ENCODE assay signal across 11 cellular contexts in the genomic region with DNA sequence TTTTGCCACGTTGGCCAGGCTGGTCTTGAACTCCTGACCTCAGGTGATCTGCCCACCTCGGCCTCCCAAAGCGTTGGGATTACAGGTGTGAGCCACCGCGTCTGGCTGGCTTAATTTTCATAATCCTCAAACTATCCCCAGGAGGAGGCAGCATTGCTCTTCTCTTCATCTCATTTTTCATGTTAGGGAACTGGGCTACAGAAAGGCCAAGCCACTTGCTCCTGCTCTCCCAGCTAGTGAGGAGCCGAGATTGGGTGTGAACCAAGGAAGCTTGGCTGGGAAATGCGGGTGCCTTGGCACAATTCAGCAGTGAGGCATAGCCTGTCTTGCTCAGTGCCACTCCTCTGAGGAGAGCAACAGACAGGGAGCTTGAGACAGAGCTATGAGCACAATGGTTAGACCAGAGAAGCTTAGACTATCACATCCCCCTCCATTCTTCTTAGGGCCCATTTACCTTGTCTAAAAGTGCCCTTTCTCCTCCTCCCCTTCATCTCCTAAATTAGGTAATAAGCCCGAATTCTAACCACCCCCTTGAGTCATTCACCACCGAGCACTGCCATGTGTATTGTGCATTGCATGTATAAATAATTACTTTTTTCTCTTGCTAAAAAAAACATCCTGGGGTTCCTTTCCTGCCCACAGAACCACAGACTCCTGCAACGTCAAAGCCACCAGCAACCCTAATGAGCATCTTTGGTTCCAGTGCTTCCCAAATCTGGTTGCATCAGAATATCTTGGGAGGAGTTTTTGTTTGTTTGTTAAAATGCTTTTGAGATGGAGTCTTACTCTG. TPM values are rescaled to one million over a fixed set of nuclear protein-coding genes. Genes with fewer than 3 reads are reported as not detected.
DNase-seq lines count a peak whose midpoint lies in the region; ATAC-seq and TF ChIP-seq lines count a peak whose summit lies in the region.
"Had no signal": no experiment of that assay in that cellular context is flagged by ENCODE, and none has a peak within 500 bp of the region (broad histone marks: within the 10 kb centered on the region; RNA-seq: fewer than 3 reads in every experiment).

No MANE protein-coding gene starts in this region.

- H3K4me3 Mint-ChIP-seq in activated CD4-positive, alpha-beta T cell treated with anti-CD3 and anti-CD28 coated beads for 36 hours: no peak overlapping the region
- no peak overlapping the region for H3K4me3 Mint-ChIP-seq in activated T-helper 17 cell treated with anti-CD3 and anti-CD28 coated beads, Interleukin-2, amount 50 U/mL, for 72 hours
- H3K4me3 Mint-ChIP-seq in progenitor cell of endocrine pancreas (ENCODE audit: low read depth): no peak overlapping the region
- no peak overlapping the region for H3K4me3 Mint-ChIP-seq in activated T-cell treated with anti-CD3 and anti-CD28 coated beads, Interleukin-2, amount 50 U/mL, for 24 hours
- H3K4me3 Mint-ChIP-seq: activated T-cell treated with anti-CD3 and anti-CD28 coated beads, Interleukin-2, amount 50 U/mL, for 4 hours; CD8-positive, alpha-beta memory T cell had no signal

- no peak for DNase-seq in activated CD4-positive, alpha-beta T cell treated with anti-CD3 and anti-CD28 coated beads for 36 hours
- DNase-seq in activated CD4-positive, alpha-beta T cell treated with anti-CD3 and anti-CD28 coated beads, Interleukin-2, amount 50 U/mL, for 48 hours: no peak
- DNase-seq in NB4 (ENCODE audit: low read depth): peak; percentile 34
- DNase-seq in progenitor cell of endocrine pancreas (ENCODE audit: low spot score, unreplicated experiment): no peak
- DNase-seq in 8988T: no peak
- no peak for DNase-seq in activated T-cell treated with anti-CD3 and anti-CD28 coated beads, Interleukin-2, amount 50 U/mL, for 24 hours
- DNase-seq: activated T-cell treated with anti-CD3 and anti-CD28 coated beads, Interleukin-2, amount 50 U/mL, for 4 hours; CD8-positive, alpha-beta memory T cell had no signal

- POLR2A ChIA-PET in activated CD4-positive, alpha-beta T cell treated with anti-CD3 and anti-CD28 coated beads for 36 hours (lab: Charles Lee): no interaction called here

- H3K27ac Mint-ChIP-seq in activated CD4-positive, alpha-beta T cell treated with anti-CD3 and anti-CD28 coated beads for 36 hours: no peak overlapping the region
- H3K27ac Mint-ChIP-seq in activated T-helper 17 cell treated with anti-CD3 and anti-CD28 coated beads, Interleukin-2, amount 50 U/mL, for 72 hours: no peak overlapping the region
- H3K27ac Mint-ChIP-seq in progenitor cell of endocrine pancreas: no peak overlapping the region
- H3K27ac Mint-ChIP-seq in activated T-cell treated with anti-CD3 and anti-CD28 coated beads, Interleukin-2, amount 50 U/mL, for 24 hours: no peak overlapping the region

- CTCF ChIA-PET in activated CD4-positive, alpha-beta T cell treated with anti-CD3 and anti-CD28 coated beads for 36 hours (lab: Charles Lee): interaction anchor here (0.6 to 1.9 kb wide), 3 partner anchors 10 to 223 kb away, joined by 3 to 6 read pairs (median 5); no protein-coding TSS in a partner anchor

- H3K9me3 Mint-ChIP-seq in activated CD4-positive, alpha-beta T cell treated with anti-CD3 and anti-CD28 coated beads for 36 hours (ENCODE audit: low read depth): no peaks in the 10 kb centered on the region
- H3K9me3 Mint-ChIP-seq in activated T-helper 17 cell treated with anti-CD3 and anti-CD28 coated beads, Interleukin-2, amount 50 U/mL, for 72 hours: no peaks in the 10 kb centered on the region
- H3K9me3 Mint-ChIP-seq in progenitor cell of endocrine pancreas (ENCODE audit: low read depth): no peaks in the 10 kb centered on the region
- no peaks in the 10 kb centered on the region for H3K9me3 Mint-ChIP-seq in activated T-cell treated with anti-CD3 and anti-CD28 coated beads, Interleukin-2, amount 50 U/mL, for 24 hours
- H3K9me3 Mint-ChIP-seq: activated T-cell treated with anti-CD3 and anti-CD28 coated beads, Interleukin-2, amount 50 U/mL, for 4 hours; CD8-positive, alpha-beta memory T cell had no signal

- H3K4me1 Mint-ChIP-seq in activated CD4-positive, alpha-beta T cell treated with anti-CD3 and anti-CD28 coated beads for 36 hours: peaks cover 7% of the 10 kb centered on the region
- H3K4me1 Mint-ChIP-seq in activated T-helper 17 cell treated with anti-CD3 and anti-CD28 coated beads, Interleukin-2, amount 50 U/mL, for 72 hours: peaks cover 10% of the 10 kb centered on the region
- H3K4me1 Mint-ChIP-seq in progenitor cell of endocrine pancreas (ENCODE audit: low read depth): no peaks in the 10 kb centered on the region
- peaks cover 14% of the 10 kb centered on the region for H3K4me1 Mint-ChIP-seq in activated T-cell treated with anti-CD3 and anti-CD28 coated beads, Interleukin-2, amount 50 U/mL, for 24 hours (ENCODE audit: low read depth)

- TF ChIP-seq CTCF in NB4 (IDR thresholded peaks at IDR 0.05; ENCODE audit: low read depth, low read length) (no peak), progenitor cell of endocrine pancreas (IDR thresholded peaks at IDR 0.05; ENCODE audit: unreplicated experiment) (peak; percentile 23)

- H3K27me3 Mint-ChIP-seq in activated CD4-positive, alpha-beta T cell treated with anti-CD3 and anti-CD28 coated beads for 36 hours: no peaks in the 10 kb centered on the region
- no peaks in the 10 kb centered on the region for H3K27me3 Mint-ChIP-seq in activated T-helper 17 cell treated with anti-CD3 and anti-CD28 coated beads, Interleukin-2, amount 50 U/mL, for 72 hours
- peaks cover 8% of the 10 kb centered on the region for H3K27me3 Mint-ChIP-seq in progenitor cell of endocrine pancreas
- H3K27me3 Mint-ChIP-seq in activated T-cell treated with anti-CD3 and anti-CD28 coated beads, Interleukin-2, amount 50 U/mL, for 24 hours: no peaks in the 10 kb centered on the region

- no peak for TF ChIP-seq POLR2A in NB4 (IDR thresholded peaks at IDR 0.05; ENCODE audit: extremely low read depth, insufficient read length)

- peak; percentile 49 for ATAC-seq in activated CD4-positive, alpha-beta T cell treated with anti-CD3 and anti-CD28 coated beads for 36 hours
- peak; percentile 53 for ATAC-seq in activated T-helper 17 cell treated with anti-CD3 and anti-CD28 coated beads, Interleukin-2, amount 50 U/mL, for 72 hours (replicated peaks)
- ATAC-seq in HG03520 (IDR thresholded peaks at IDR 0.05; ENCODE audit: unreplicated experiment): no peak

- no peak overlapping the region for H3K4me3 ChIP-seq in NB4 (ENCODE audit: low read depth, low read length)

- intact Hi-C loops in activated CD4-positive, alpha-beta T cell treated with anti-CD3 and anti-CD28 coated beads for 36 hours (cut with DNase I, micrococcal nuclease): loop anchor here (1.0 to 10.0 kb wide), 2 partner anchors 48 to 149 kb away; no protein-coding TSS in a partner anchor

- H3K36me3 Mint-ChIP-seq in activated CD4-positive, alpha-beta T cell treated with anti-CD3 and anti-CD28 coated beads for 36 hours (ENCODE audit: low read depth): no peaks in the 10 kb centered on the region
- no peaks in the 10 kb centered on the region for H3K36me3 Mint-ChIP-seq in activated T-helper 17 cell treated with anti-CD3 and anti-CD28 coated beads, Interleukin-2, amount 50 U/mL, for 72 hours (ENCODE audit: low read depth)
- no peaks in the 10 kb centered on the region for H3K36me3 Mint-ChIP-seq in progenitor cell of endocrine pancreas (ENCODE audit: insufficient read depth)
- H3K36me3 Mint-ChIP-seq in activated T-cell treated with anti-CD3 and anti-CD28 coated beads, Interleukin-2, amount 50 U/mL, for 24 hours (ENCODE audit: low read depth): no peaks in the 10 kb centered on the region
- H3K36me3 Mint-ChIP-seq: CD8-positive, alpha-beta memory T cell had no signal

RNA-seq across cellular contexts. Expression of gene KIF19, which starts 20.0 kb away (rescaled TPM):
- total RNA-seq in activated CD4-positive, alpha-beta T cell treated with anti-CD3 and anti-CD28 coated beads for 36 hours: under 1 TPM in 1 of 2 experiments, not detected in 1; 0.11 TPM
- under 1 TPM; 0.11 to 0.53 TPM for total RNA-seq in activated T-helper 17 cell treated with anti-CD3 and anti-CD28 coated beads, Interleukin-2, amount 50 U/mL, for 72 hours
- total RNA-seq in progenitor cell of endocrine pancreas: 1.7 and 2.2 TPM in 2 replicates
- total RNA-seq: activated T-cell treated with anti-CD3 and anti-CD28 coated beads, Interleukin-2, amount 50 U/mL, for 4 hours had no signal

RNA-seq across cellular contexts. Expression of gene DNAI2, which starts 32.0 kb away (rescaled TPM):
- under 1 TPM; 0.14 to 0.49 TPM for total RNA-seq in activated CD4-positive, alpha-beta T cell treated with anti-CD3 and anti-CD28 coated beads for 36 hours
- total RNA-seq in activated T-helper 17 cell treated with anti-CD3 and anti-CD28 coated beads, Interleukin-2, amount 50 U/mL, for 72 hours: 1 to 10 TPM in 1 of 2 donors, under 1 TPM in 1; 0.19 to 1.6 TPM
- total RNA-seq in progenitor cell of endocrine pancreas: not detected in 2 replicates
- total RNA-seq: activated T-cell treated with anti-CD3 and anti-CD28 coated beads, Interleukin-2, amount 50 U/mL, for 4 hours; posterior vena cava had no signal

RNA-seq across cellular contexts. Expression of gene BTBD17, which starts 55.6 kb away (rescaled TPM):
- total RNA-seq in activated CD4-positive, alpha-beta T cell treated with anti-CD3 and anti-CD28 coated beads for 36 hours: not detected
- total RNA-seq in activated T-helper 17 cell treated with anti-CD3 and anti-CD28 coated beads, Interleukin-2, amount 50 U/mL, for 72 hours: not detected
- 2.8 and 3.4 TPM in 2 replicates for total RNA-seq in progenitor cell of endocrine pancreas
- total RNA-seq: activated T-cell treated with anti-CD3 and anti-CD28 coated beads, Interleukin-2, amount 50 U/mL, for 4 hours; CD8-positive, alpha-beta memory T cell; posterior vena cava had no signal
